ENCODE assay signal across 1 cellular context in genomic region chr1:228083871-228084278, GRCh38.
TF ChIP-seq lines count a peak whose summit lies in the region.

No MANE protein-coding gene starts in this region.

TF ChIP-seq in endothelial cell of umbilical vein, 7 proteins besides CTCF, POLR2A, EP300 and RAD21:
- TF ChIP-seq POLR2AphosphoS5 (IDR thresholded peaks at IDR 0.05; ENCODE audit: insufficient read depth, low read depth, low read length) (no peak), EZH2 (IDR thresholded peaks at IDR 0.05; ENCODE audit: borderline replicate concordance, low read depth, low read length, severe bottlenecking) (no peak), MYC (IDR thresholded peaks at IDR 0.05; ENCODE audit: low read depth, low read length) (no peak), GATA2 (IDR thresholded peaks at IDR 0.05; ENCODE audit: insufficient read depth, insufficient read length, low read depth, low read length) (no peak), FOS (IDR thresholded peaks at IDR 0.05; ENCODE audit: borderline replicate concordance, insufficient read depth, low read length) (no peak), JUN (IDR thresholded peaks at IDR 0.05; ENCODE audit: borderline replicate concordance, insufficient read depth, insufficient read length, low read depth) (no peak)
- TF ChIP-seq, protein P1, sequence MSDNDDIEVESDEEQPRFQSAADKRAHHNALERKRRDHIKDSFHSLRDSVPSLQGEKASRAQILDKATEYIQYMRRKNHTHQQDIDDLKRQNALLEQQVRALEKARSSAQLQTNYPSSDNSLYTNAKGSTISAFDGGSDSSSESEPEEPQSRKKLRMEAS (IDR thresholded peaks at IDR 0.05; ENCODE audit: insufficient read depth, insufficient read length), result no peak
